Comparison of ENCODE assay signal across 1 cellular context in the genomic region with DNA sequence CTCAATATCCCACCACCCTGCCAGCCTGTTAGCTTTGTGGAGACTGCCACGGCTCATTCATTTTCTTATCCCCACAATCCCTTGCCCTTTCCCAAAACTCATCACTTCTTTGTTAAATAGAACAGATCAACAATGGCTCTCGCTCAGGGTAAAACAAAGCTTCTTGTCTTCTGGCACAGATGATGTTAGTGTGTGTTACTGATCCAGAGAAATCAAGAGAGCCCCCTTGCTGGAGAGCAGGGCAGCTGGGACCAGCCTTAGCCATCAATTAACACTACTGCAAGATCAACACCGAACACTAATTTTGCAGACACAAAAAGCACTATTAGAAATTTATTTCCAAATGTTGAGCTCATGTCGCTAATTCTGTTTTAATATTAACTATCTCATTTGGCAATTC.
TF ChIP-seq lines count a peak whose summit lies in the region.

No MANE protein-coding gene starts in this region.

TF ChIP-seq in SK-N-SH, 30 proteins besides CTCF, POLR2A, EP300 and RAD21 (continued from another document):
- TF ChIP-seq, protein P1, sequence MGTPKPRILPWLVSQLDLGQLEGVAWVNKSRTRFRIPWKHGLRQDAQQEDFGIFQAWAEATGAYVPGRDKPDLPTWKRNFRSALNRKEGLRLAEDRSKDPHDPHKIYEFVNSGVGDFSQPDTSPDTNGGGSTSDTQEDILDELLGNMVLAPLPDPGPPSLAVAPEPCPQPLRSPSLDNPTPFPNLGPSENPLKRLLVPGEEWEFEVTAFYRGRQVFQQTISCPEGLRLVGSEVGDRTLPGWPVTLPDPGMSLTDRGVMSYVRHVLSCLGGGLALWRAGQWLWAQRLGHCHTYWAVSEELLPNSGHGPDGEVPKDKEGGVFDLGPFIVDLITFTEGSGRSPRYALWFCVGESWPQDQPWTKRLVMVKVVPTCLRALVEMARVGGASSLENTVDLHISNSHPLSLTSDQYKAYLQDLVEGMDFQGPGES (IDR thresholded peaks at IDR 0.05; ENCODE audit: low read depth, low read length): no peak
- TF ChIP-seq RFX5 (IDR thresholded peaks at IDR 0.05; ENCODE audit: low read length) (no peak), TCF12 (IDR thresholded peaks at IDR 0.05) (no peak), YY1 (IDR thresholded peaks at IDR 0.05; ENCODE audit: low read depth) (no peak), FOSL2 (IDR thresholded peaks at IDR 0.05; ENCODE audit: borderline replicate concordance, low read depth) (no peak), POLR2AphosphoS5 (IDR thresholded peaks at IDR 0.05; ENCODE audit: low read depth, low read length) (no peak), RCOR1 (IDR thresholded peaks at IDR 0.05; ENCODE audit: low read length) (no peak), ELF1 (IDR thresholded peaks at IDR 0.05) (no peak)
